1 cellular context compared by ENCODE assay signal in the genomic region with DNA sequence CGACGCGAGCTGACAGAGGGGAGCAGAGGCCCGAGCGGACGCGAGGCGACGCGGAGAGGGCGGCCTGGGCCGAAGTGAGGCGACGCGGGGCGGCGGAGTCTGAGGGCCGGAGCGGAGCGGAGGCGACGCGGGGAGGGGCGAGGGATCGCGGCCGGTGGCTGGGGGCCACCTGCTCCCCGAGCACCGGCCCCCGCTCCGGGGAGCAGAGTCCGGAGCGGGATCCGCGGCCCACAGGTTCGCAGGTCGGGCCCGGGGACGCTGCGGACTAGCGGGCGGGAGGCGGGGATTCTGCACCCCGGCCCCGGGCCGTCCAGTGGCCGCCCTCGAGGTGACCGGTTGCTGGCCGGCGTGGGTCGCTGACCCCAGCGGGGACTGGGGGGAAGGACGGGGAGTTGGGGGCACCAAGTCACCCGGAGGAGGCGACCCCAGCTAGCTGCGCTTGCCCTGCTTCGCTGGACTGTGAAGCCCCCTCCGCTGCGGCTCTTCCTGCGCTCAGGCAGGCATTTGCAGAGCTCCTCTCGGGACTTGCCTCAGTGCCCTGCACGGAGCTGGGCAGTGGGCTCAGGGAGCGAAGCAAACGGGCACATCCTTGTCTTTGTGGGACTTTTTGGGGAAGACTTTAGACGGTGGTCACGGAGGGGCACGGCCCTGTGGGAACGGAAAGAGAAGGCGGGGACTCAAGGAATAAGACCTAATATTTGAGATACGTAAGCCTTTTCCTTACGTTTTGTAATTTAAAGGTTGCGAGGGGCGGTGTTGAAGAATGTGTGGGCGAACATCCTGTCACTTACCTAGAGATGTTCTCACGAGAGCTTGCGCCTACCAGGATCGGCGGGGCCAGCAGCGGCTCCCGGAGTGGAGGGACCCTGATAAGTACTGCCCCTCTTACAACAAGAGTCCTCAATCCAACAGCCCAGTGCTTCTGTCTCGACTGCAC.
TF ChIP-seq lines count a peak whose summit lies in the region.

No MANE protein-coding gene starts in this region.

TF ChIP-seq in HCT116, 20 proteins besides CTCF, POLR2A, EP300 and RAD21 (continued from another document):
- no peak for TF ChIP-seq ATF3 (IDR thresholded peaks at IDR 0.05)
- no peak for TF ChIP-seq YY1 (IDR thresholded peaks at IDR 0.05; ENCODE audit: extremely low read depth, insufficient replicate concordance, low read depth, low read length)
- TF ChIP-seq REST (IDR thresholded peaks at IDR 0.05; ENCODE audit: low read depth), result no peak
- no peak for TF ChIP-seq ELF1 (IDR thresholded peaks at IDR 0.05; ENCODE audit: borderline replicate concordance, low read depth)
- TF ChIP-seq ZNF274 (IDR thresholded peaks at IDR 0.05; ENCODE audit: low read depth, low read length), result no peak
- TF ChIP-seq, protein P1, sequence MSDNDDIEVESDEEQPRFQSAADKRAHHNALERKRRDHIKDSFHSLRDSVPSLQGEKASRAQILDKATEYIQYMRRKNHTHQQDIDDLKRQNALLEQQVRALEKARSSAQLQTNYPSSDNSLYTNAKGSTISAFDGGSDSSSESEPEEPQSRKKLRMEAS (IDR thresholded peaks at IDR 0.05), result no peak
- TF ChIP-seq ZBTB33 (IDR thresholded peaks at IDR 0.05; ENCODE audit: extremely low read depth, insufficient replicate concordance, low read length), result no peak
- no peak for TF ChIP-seq JUND (IDR thresholded peaks at IDR 0.05)
